ENCODE assay signal across 26 cellular contexts in genomic region chr1:186500804-186501203, GRCh38. TPM values are rescaled to one million over a fixed set of nuclear protein-coding genes. Genes with fewer than 3 reads are reported as not detected.
DNase-seq lines count a peak whose midpoint lies in the region; ATAC-seq and TF ChIP-seq lines count a peak whose summit lies in the region.
"Had no signal": no experiment of that assay in that cellular context is flagged by ENCODE, and none has a peak within 500 bp of the region (broad histone marks: within the 10 kb centered on the region; RNA-seq: fewer than 3 reads in every experiment).

No MANE protein-coding gene starts in this region.

- no peak for TF ChIP-seq CTCF in mammary epithelial cell (conservative IDR thresholded peaks at IDR 0.05 in 1 of 2, IDR thresholded peaks at IDR 0.05 in 1 of 2; ENCODE audit: extremely low read depth in 1 of 2, insufficient read depth in 1 of 2, low read depth in 1 of 2, low read length in 2 of 2)
- no peak for TF ChIP-seq CTCF in breast epithelium (IDR thresholded peaks at IDR 0.05)
- TF ChIP-seq CTCF in endodermal cell (conservative IDR thresholded peaks at IDR 0.05): no peak
- TF ChIP-seq CTCF in neural progenitor cell (IDR thresholded peaks at IDR 0.05): no peak
- no peak for TF ChIP-seq CTCF in lower lobe of right lung (IDR thresholded peaks at IDR 0.05)

- CTCF ChIA-PET in mammary epithelial cell (lab: Charles Lee; ENCODE audit: low non-redundant PET): no interaction called here

- H3K4me1 Mint-ChIP-seq in endodermal cell (peaks cover 13% of the 10 kb centered on the region), neural progenitor cell (no peaks in the 10 kb centered on the region)

- H3K27me3 ChIP-seq in mammary epithelial cell (ENCODE audit: insufficient read depth, low read length) (no peaks in the 10 kb centered on the region), breast epithelium (no peaks in the 10 kb centered on the region), endodermal cell (ENCODE audit: control insufficient read depth, insufficient read depth, low read length, poor library complexity, severe bottlenecking) (no peaks in the 10 kb centered on the region), neural progenitor cell (no peaks in the 10 kb centered on the region), lower lobe of right lung (ENCODE audit: low read depth) (no peaks in the 10 kb centered on the region)

- H3K9me3 Mint-ChIP-seq in endodermal cell (peaks cover 3% of the 10 kb centered on the region), neural progenitor cell (peaks cover 3% of the 10 kb centered on the region)

- DNase-seq in mammary epithelial cell (peak; percentile 61), breast epithelium (ENCODE audit: low spot score in 2 of 2) (no peak), NCI-H69 (lab: John Stamatoyannopoulos, UW) (peak; percentile 19), endodermal cell (no peak), neural progenitor cell (ENCODE audit: low spot score) (no peak), lower lobe of right lung (no peak), NOMO-1 (lab: John Stamatoyannopoulos, UW; ENCODE audit: unreplicated experiment in 2 of 2) (no peak), DMS153 (lab: John Stamatoyannopoulos, UW) (no peak)
- DNase-seq: 8988T, DMS53, GOT3, NCI-H1048, NCI-H1694, NCI-H2029 treated with DMSO at 0.1 percent for 48 hours, NCI-H2171 treated with DMSO at 0.1 percent for 48 hours, NCI-H345, NCI-H510A treated with DMSO at 0.1 percent for 48 hours, NCI-H748 treated with DMSO at 0.1 percent for 48 hours, PC-9, SHP77 had no signal

- H3F3A ChIP-seq in neural progenitor cell (ENCODE audit: low read depth): peaks cover 18% of the 10 kb centered on the region

- TF ChIP-seq POLR2A in breast epithelium (IDR thresholded peaks at IDR 0.05): no peak

- H3K9ac ChIP-seq in mammary epithelial cell (ENCODE audit: insufficient read depth, low read length): no peak overlapping the region
- H3K9ac ChIP-seq in endodermal cell (ENCODE audit: extremely low read depth, low read length, poor library complexity, severe bottlenecking): no peak overlapping the region
- H3K9ac ChIP-seq in neural progenitor cell: no peak overlapping the region

- H3K36me3 Mint-ChIP-seq in endodermal cell (ENCODE audit: low read depth) (no peaks in the 10 kb centered on the region), neural progenitor cell (no peaks in the 10 kb centered on the region)

- no TSS peak for BruUV-seq in mammary epithelial cell (replicated peaks; lab: Mats Ljungman, UMichigan)

- 100% methylated on average over 1 of the region's 1 CpG for WGBS in mammary epithelial cell (ENCODE audit: low coverage, missing lambda C conversion rate)
- WGBS in endodermal cell (ENCODE audit: insufficient coverage in 1 of 2, insufficient read length in 1 of 2), 2 experiments: 53% methylated on average over 1 of the region's 1 CpG; no CpG with 5 or more reads in 1 of the 2 experiments

- H3K27ac Mint-ChIP-seq in endodermal cell (no peak overlapping the region), neural progenitor cell (no peak overlapping the region)

- H4K20me1 ChIP-seq in mammary epithelial cell (ENCODE audit: insufficient read depth, low read length) (no peaks in the 10 kb centered on the region), neural progenitor cell (ENCODE audit: low read depth) (no peaks in the 10 kb centered on the region)

- in situ Hi-C loops in mammary epithelial cell (cut with MboI; ENCODE audit: low sequenced_read_pairs in 2 of 2): no loop called here

- H3K4me3 Mint-ChIP-seq in endodermal cell (no peak overlapping the region), neural progenitor cell (no peak overlapping the region)

- intact Hi-C loops in mammary epithelial cell (cut with micrococcal nuclease): no loop called here
- intact Hi-C loops in breast epithelium (cut with DNase I; ENCODE audit: low total_unique reads): no loop called here
- intact Hi-C loops in lower lobe of right lung (cut with DNase I): no loop called here

- H3K9me3 ChIP-seq in mammary epithelial cell (replicated peaks; ENCODE audit: insufficient read depth, low read length) (no peaks in the 10 kb centered on the region), breast epithelium (peaks cover under 1 to 12% of the 10 kb centered on the region in 2 donors), endodermal cell (ENCODE audit: control insufficient read depth, low read length) (peaks cover 10% of the 10 kb centered on the region), neural progenitor cell (ENCODE audit: low read depth) (no peaks in the 10 kb centered on the region), lower lobe of right lung (peaks cover 2% of the 10 kb centered on the region)

- no peak overlapping the region for H2AFZ ChIP-seq in mammary epithelial cell (ENCODE audit: low read depth, low read length)
- H2AFZ ChIP-seq in neural progenitor cell (replicated peaks): no peak overlapping the region
- H2AFZ ChIP-seq: PC-9 had no signal

- H3K36me3 ChIP-seq in mammary epithelial cell (ENCODE audit: insufficient read depth, low read length) (no peaks in the 10 kb centered on the region), breast epithelium (no peaks in the 10 kb centered on the region), endodermal cell (ENCODE audit: control insufficient read depth, insufficient read depth, low read length) (no peaks in the 10 kb centered on the region), neural progenitor cell (no peaks in the 10 kb centered on the region), lower lobe of right lung (no peaks in the 10 kb centered on the region)

- H3K79me2 ChIP-seq in mammary epithelial cell (ENCODE audit: insufficient read depth, low read length) (no peaks in the 10 kb centered on the region), neural progenitor cell (ENCODE audit: low read depth) (no peaks in the 10 kb centered on the region)

- H3K4me3 ChIP-seq in mammary epithelial cell (replicated peaks in 1 of 3; ENCODE audit: insufficient read depth in 1 of 3, low read depth in 2 of 3, low read length in 3 of 3): no peak overlapping the region
- no peak overlapping the region for H3K4me3 ChIP-seq in breast epithelium
- no peak overlapping the region for H3K4me3 ChIP-seq in endodermal cell (ENCODE audit: low read length)
- no peak overlapping the region for H3K4me3 ChIP-seq in neural progenitor cell
- H3K4me3 ChIP-seq in lower lobe of right lung: no peak overlapping the region
- H3K4me3 ChIP-seq: GM12878, PC-9 had no signal

- H3K27me3 Mint-ChIP-seq in endodermal cell (ENCODE audit: insufficient read depth) (no peaks in the 10 kb centered on the region), neural progenitor cell (ENCODE audit: insufficient read depth, low read depth) (no peaks in the 10 kb centered on the region)

- H3K4me2 ChIP-seq in mammary epithelial cell (ENCODE audit: insufficient read depth, low read depth, low read length): peak overlapping the region; percentile 13
- H3K4me2 ChIP-seq in neural progenitor cell: peak overlapping the region; percentile 67
- H3K4me2 ChIP-seq: PC-9 had no signal

- H3K4me1 ChIP-seq in mammary epithelial cell (ENCODE audit: insufficient read depth, low read length) (peaks cover 27% of the 10 kb centered on the region), breast epithelium (no peaks in the 10 kb centered on the region), endodermal cell (ENCODE audit: control insufficient read depth, insufficient read depth, low read length) (no peaks in the 10 kb centered on the region), neural progenitor cell (peaks cover 28% of the 10 kb centered on the region), lower lobe of right lung (no peaks in the 10 kb centered on the region)

- dilution Hi-C loops in mammary epithelial cell (cut with HindIII; ENCODE audit: low sequenced_read_pairs): no loop called here

- H3K27ac ChIP-seq in mammary epithelial cell (ENCODE audit: insufficient read depth, low read depth, low read length) (no peak overlapping the region), breast epithelium (no peak overlapping the region), endodermal cell (ENCODE audit: low read depth, low read length) (peak overlapping the region; percentile 10), neural progenitor cell (peak overlapping the region; percentile 86), lower lobe of right lung (no peak overlapping the region)
- H3K27ac ChIP-seq: PC-9 had no signal

- ATAC-seq in lower lobe of right lung: no peak
- ATAC-seq: GM12878, HCT116 had no signal

RNA-seq across cellular contexts. Expression of gene PDC, which starts 39.9 kb away (rescaled TPM):
- total RNA-seq in mammary epithelial cell: not detected
- not detected for polyA plus RNA-seq in mammary epithelial cell
- not detected for polyA minus RNA-seq in mammary epithelial cell
- total RNA-seq in breast epithelium: not detected
- not detected for total RNA-seq in endodermal cell
- not detected for polyA plus RNA-seq in endodermal cell (2013, experiment 1 of 2)
- polyA plus RNA-seq in endodermal cell (2013, experiment 2 of 2): not detected
- total RNA-seq in neural progenitor cell (ENCODE audit: low replicate concordance): not detected in 2 replicates
- not detected for total RNA-seq in lower lobe of right lung
- total RNA-seq: Daoy, GM12878, PC-9, RPMI7951, SK-MEL-5 had no signal
- polyA plus RNA-seq: BJ had no signal

Comparison
In these comparisons a context has a peak if more than half of its experiments do, and no peak if none do; other contexts are left out.
1. DNase-seq: peak in mammary epithelial cell (single experiment) and NCI-H69 (single experiment); none in breast epithelium (0 of 2), endodermal cell (single experiment), neural progenitor cell (single experiment), lower lobe of right lung (single experiment), NOMO-1 (0 of 2) and DMS153 (single experiment).
2. H3K27ac ChIP-seq: peak in endodermal cell (single experiment) and neural progenitor cell (single experiment); none in mammary epithelial cell (single experiment), breast epithelium (0 of 2) and lower lobe of right lung (single experiment).